3 cellular contexts compared by ENCODE assay signal in the genomic region with DNA sequence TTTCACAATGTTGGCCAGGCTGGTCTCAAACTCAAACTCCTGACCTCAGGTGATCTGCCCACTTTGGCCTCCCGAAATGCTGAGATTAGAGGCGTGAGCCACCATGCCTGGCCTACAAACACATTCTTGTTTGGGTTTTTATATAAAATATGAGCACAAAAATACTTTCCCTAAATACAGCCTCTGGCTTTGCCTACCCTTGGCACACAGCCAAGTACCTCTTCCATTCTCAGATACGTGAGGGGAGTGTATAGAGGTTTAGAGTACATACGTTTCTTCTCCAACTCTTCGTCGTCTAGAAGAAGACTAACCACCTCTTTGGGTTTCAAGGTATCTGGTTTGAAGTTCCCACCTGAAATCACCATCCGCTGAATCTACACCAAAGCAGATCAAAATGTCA.
TF ChIP-seq lines count a peak whose summit lies in the region.

No MANE protein-coding gene starts in this region.

TF ChIP-seq in SK-N-SH, 30 proteins besides CTCF, POLR2A, EP300 and RAD21:
- TF ChIP-seq NFIC (IDR thresholded peaks at IDR 0.05; ENCODE audit: borderline replicate concordance) = peak; percentile 40; the same call in 1 of the 2 replicates
- TF ChIP-seq FOXM1 (IDR thresholded peaks at IDR 0.05; ENCODE audit: low read depth) = no peak

TF ChIP-seq in SK-N-SH treated with all-trans-retinoic acid at 6 μM for 48 hours, 23 proteins besides CTCF, POLR2A, EP300 and RAD21:
- TF ChIP-seq ZNF8 (CRISPR knock-in tag; IDR thresholded peaks at IDR 0.05) = no peak
- no peak for TF ChIP-seq PPARA (CRISPR knock-in tag; IDR thresholded peaks at IDR 0.05; ENCODE audit: borderline replicate concordance)
- no peak for TF ChIP-seq TCF4 (CRISPR knock-in tag; IDR thresholded peaks at IDR 0.05; ENCODE audit: borderline replicate concordance)
- no peak for TF ChIP-seq ZNF565 (CRISPR knock-in tag; conservative IDR thresholded peaks at IDR 0.05; ENCODE audit: low read depth)
- TF ChIP-seq CSDC2 (CRISPR knock-in tag; IDR thresholded peaks at IDR 0.05) = no peak
- TF ChIP-seq BACH2 (CRISPR knock-in tag; IDR thresholded peaks at IDR 0.05; ENCODE audit: borderline replicate concordance) = no peak
- TF ChIP-seq ISL1 (CRISPR knock-in tag; IDR thresholded peaks at IDR 0.05) = no peak
- no peak for TF ChIP-seq ZNF70 (CRISPR knock-in tag; IDR thresholded peaks at IDR 0.05)
- TF ChIP-seq ZFP3 (CRISPR knock-in tag; IDR thresholded peaks at IDR 0.05) = no peak
- no peak for TF ChIP-seq ESRRG (CRISPR knock-in tag; IDR thresholded peaks at IDR 0.05)
- TF ChIP-seq CREB5 (CRISPR knock-in tag; IDR thresholded peaks at IDR 0.05; ENCODE audit: low read depth) = no peak
- no peak for TF ChIP-seq RARB (CRISPR knock-in tag; IDR thresholded peaks at IDR 0.05)
- no peak for TF ChIP-seq OSR1 (CRISPR knock-in tag; IDR thresholded peaks at IDR 0.05)
- TF ChIP-seq, protein P1, sequence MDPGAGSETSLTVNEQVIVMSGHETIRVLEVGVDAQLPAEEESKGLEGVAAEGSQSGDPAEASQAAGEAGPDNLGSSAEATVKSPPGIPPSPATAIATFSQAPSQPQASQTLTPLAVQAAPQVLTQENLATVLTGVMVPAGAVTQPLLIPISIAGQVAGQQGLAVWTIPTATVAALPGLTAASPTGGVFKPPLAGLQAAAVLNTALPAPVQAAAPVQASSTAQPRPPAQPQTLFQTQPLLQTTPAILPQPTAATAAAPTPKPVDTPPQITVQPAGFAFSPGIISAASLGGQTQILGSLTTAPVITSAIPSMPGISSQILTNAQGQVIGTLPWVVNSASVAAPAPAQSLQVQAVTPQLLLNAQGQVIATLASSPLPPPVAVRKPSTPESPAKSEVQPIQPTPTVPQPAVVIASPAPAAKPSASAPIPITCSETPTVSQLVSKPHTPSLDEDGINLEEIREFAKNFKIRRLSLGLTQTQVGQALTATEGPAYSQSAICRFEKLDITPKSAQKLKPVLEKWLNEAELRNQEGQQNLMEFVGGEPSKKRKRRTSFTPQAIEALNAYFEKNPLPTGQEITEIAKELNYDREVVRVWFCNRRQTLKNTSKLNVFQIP (CRISPR knock-in tag; IDR thresholded peaks at IDR 0.05; ENCODE audit: borderline replicate concordance, low read depth) = no peak
- TF ChIP-seq SNAI2 (CRISPR knock-in tag; IDR thresholded peaks at IDR 0.05) = no peak
- TF ChIP-seq TOX (CRISPR knock-in tag; IDR thresholded peaks at IDR 0.05; ENCODE audit: borderline replicate concordance) = no peak
- TF ChIP-seq ARNTL (CRISPR knock-in tag; IDR thresholded peaks at IDR 0.05; ENCODE audit: borderline replicate concordance, low read depth) = no peak
- no peak for TF ChIP-seq ZFP30 (CRISPR knock-in tag; IDR thresholded peaks at IDR 0.05)
- TF ChIP-seq GLIS3 (CRISPR knock-in tag; IDR thresholded peaks at IDR 0.05) = no peak
TF ChIP-seq in SK-N-SH treated with all-trans-retinoic acid at 6 μM for 48 hours: peak in this region for 0.

TF ChIP-seq in IMR-90, 13 proteins besides CTCF, POLR2A, EP300 and RAD21:
- TF ChIP-seq FOS (IDR thresholded peaks at IDR 0.05; ENCODE audit: low read depth, low read length) (no peak), ELK1 (IDR thresholded peaks at IDR 0.05; ENCODE audit: borderline replicate concordance, low read depth, low read length) (no peak), CEBPB (IDR thresholded peaks at IDR 0.05; ENCODE audit: low read depth, low read length) (no peak), RFX5 (IDR thresholded peaks at IDR 0.05; ENCODE audit: low read depth, low read length) (no peak), MAZ (IDR thresholded peaks at IDR 0.05; ENCODE audit: borderline replicate concordance, low read depth, low read length) (no peak), BHLHE40 (IDR thresholded peaks at IDR 0.05; ENCODE audit: low read depth, low read length) (no peak)
